Comparison of ENCODE assay signal across 26 cellular contexts in the genomic region with DNA sequence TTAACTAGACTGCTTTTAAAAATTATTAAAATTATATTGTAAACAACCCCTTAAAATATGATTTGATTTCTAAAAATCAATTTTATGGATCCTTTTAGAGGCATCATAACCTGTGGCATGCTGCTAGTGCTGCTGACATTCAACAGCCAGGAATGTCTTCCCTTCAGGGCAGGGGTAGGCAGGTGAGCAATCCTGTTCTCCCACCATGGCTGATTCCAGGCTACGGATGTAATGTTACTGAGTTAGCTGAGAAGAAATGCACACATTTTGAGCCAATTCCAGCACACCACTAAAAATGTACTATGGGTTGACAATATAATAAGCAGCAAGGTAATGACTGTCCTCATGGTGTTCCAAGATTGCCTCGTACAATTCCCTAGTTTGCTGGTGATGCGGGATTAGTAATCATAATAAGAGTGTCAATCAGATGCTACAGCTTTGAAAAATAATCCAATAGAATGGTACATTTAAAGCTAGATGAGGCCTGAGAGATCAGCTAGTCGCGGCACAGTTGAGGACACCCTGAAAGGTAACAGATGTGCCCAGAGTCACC.
"Had no signal": no experiment of that assay in that cellular context is flagged by ENCODE, and none has a peak within 500 bp of the region (broad histone marks: within the 10 kb centered on the region; RNA-seq: fewer than 3 reads in every experiment).

No MANE protein-coding gene starts in this region.

- H3K9me3 ChIP-seq: esophagus muscularis mucosa, heart right ventricle, left ventricle myocardium inferior, mucosa of descending colon, tibial nerve, uterus had no signal

- H3K27me3 ChIP-seq: esophagus muscularis mucosa, heart right ventricle, tibial nerve, uterus had no signal

- H3K9me3 Mint-ChIP-seq: activated CD4-positive, alpha-beta memory T cell treated with anti-CD3 and anti-CD28 coated beads, Interleukin-2, amount 10 ng/mL, durations not matched to agents 7 days and 5 days; activated CD4-positive, alpha-beta T cell treated with anti-CD3 and anti-CD28 coated beads, Interleukin-2, amount 10 ng/mL, durations not matched to agents 24 days and 14 days; activated naive CD8-positive, alpha-beta T cell treated with anti-CD3 and anti-CD28 coated beads, Interleukin-2, amount 50 U/mL, for 24 hours; activated T-cell treated with anti-CD3 and anti-CD28 coated beads, Interleukin-2, amount 50 U/mL, for 24 hours; central memory CD8-positive, alpha-beta T cell; dendritic cell treated with granulocyte-macrophage colony-stimulating factor and Interleukin-4, amounts not matched to agents 40 ng/mL and 50 ng/mL, for 4 days; endodermal cell; natural killer cell treated with Interleukin-12 subunit alpha and Interleukin-12 subunit beta and Interleukin-15 and Interleukin-18, amount 100 ng/mL, for 72 hours had no signal

- H3K27ac Mint-ChIP-seq: activated CD4-positive, alpha-beta memory T cell treated with anti-CD3 and anti-CD28 coated beads, Interleukin-2, amount 10 ng/mL, durations not matched to agents 7 days and 5 days; activated CD4-positive, alpha-beta T cell treated with anti-CD3 and anti-CD28 coated beads, Interleukin-2, amount 10 ng/mL, durations not matched to agents 24 days and 14 days; activated naive CD8-positive, alpha-beta T cell treated with anti-CD3 and anti-CD28 coated beads, Interleukin-2, amount 50 U/mL, for 24 hours; activated T-cell treated with anti-CD3 and anti-CD28 coated beads, Interleukin-2, amount 50 U/mL, for 24 hours; dendritic cell treated with granulocyte-macrophage colony-stimulating factor and Interleukin-4, amounts not matched to agents 40 ng/mL and 50 ng/mL, for 4 days; endodermal cell; natural killer cell treated with Interleukin-12 subunit alpha and Interleukin-12 subunit beta and Interleukin-15 and Interleukin-18, amount 100 ng/mL, for 72 hours had no signal

- DNase-seq: activated CD4-positive, alpha-beta memory T cell treated with anti-CD3 and anti-CD28 coated beads, Interleukin-2, amount 10 ng/mL, durations not matched to agents 7 days and 5 days; activated CD4-positive, alpha-beta T cell treated with anti-CD3 and anti-CD28 coated beads, Interleukin-2, amount 10 ng/mL, durations not matched to agents 24 days and 14 days; activated CD4-positive, CD25-positive, alpha-beta regulatory T cell treated with anti-CD3 and anti-CD28 coated beads, Interleukin-2, amount 50 U/mL, for 72 hours; activated CD8-positive, alpha-beta memory T cell treated with anti-CD3 and anti-CD28 coated beads, Interleukin-2, amount 50 U/mL, for 48 hours; activated gamma-delta T cell; activated naive CD4-positive, alpha-beta T cell treated with anti-CD3 and anti-CD28 coated beads, Interleukin-2, amount 50 U/mL, for 16 hours; activated naive CD8-positive, alpha-beta T cell treated with anti-CD3 and anti-CD28 coated beads, Interleukin-2, amount 50 U/mL, for 24 hours; activated T-cell treated with anti-CD3 and anti-CD28 coated beads, Interleukin-2, amount 50 U/mL, for 24 hours; amygdala; endodermal cell; heart right ventricle; left ventricle myocardium inferior; mesendoderm; mucosa of descending colon; posterior cingulate gyrus; right cardiac atrium; stimulated activated CD4-positive, alpha-beta T cell treated with anti-CD3 and anti-CD28 coated beads, Interleukin-2, amount 100 ng/mL, for 48 hours; stimulated activated naive CD4-positive, alpha-beta T cell treated with Interleukin-2 at 50 U/mL for 16 hours; T-helper 2 cell; uterus had no signal

- H3K36me3 ChIP-seq: esophagus muscularis mucosa, left ventricle myocardium inferior, tibial nerve, uterus had no signal

- H3K36me3 Mint-ChIP-seq: natural killer cell treated with Interleukin-12 subunit alpha and Interleukin-12 subunit beta and Interleukin-15 and Interleukin-18, amount 100 ng/mL, for 72 hours had no signal

- H3K27ac ChIP-seq: esophagus muscularis mucosa, heart right ventricle, left ventricle myocardium inferior, tibial nerve, uterus had no signal

- H3K4me3 ChIP-seq: esophagus muscularis mucosa, heart right ventricle, left ventricle myocardium inferior, lung, mucosa of descending colon, tibial nerve, uterus had no signal

- ATAC-seq: activated naive CD8-positive, alpha-beta T cell treated with anti-CD3 and anti-CD28 coated beads, Interleukin-2, amount 50 U/mL, for 24 hours; heart right ventricle; mucosa of descending colon; natural killer cell treated with Interleukin-12 subunit alpha and Interleukin-12 subunit beta and Interleukin-15 and Interleukin-18, amount 100 ng/mL, for 72 hours; right cardiac atrium had no signal

- H3K4me1 ChIP-seq: uterus had no signal
